In the genomic region with DNA sequence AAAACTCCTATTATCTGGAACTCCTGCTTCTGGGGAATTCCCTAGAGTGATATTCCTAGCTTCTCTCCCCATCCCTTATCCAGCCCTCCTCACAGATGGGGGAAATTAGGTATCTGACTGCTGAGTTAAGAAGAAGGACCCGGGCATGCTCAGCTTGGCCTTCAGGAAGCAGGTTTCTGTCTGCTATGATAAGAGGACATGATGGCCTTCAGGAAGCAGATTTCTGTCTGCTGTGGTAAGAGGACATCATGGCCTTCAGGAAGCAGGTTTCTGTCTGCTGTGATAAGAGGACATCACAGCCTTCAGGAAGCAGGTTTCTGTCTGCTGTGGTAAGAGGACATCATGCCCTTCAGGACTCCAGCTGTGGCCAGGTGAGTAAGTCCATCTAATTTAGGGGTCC, we compare ENCODE assay signal across 1 cellular context.
TF ChIP-seq lines count a peak whose summit lies in the region.

No MANE protein-coding gene starts in this region.

TF ChIP-seq in K562, 482 proteins besides CTCF, POLR2A, EP300 and RAD21 (continued from another document and continues in another):
- TF ChIP-seq, protein P1, sequence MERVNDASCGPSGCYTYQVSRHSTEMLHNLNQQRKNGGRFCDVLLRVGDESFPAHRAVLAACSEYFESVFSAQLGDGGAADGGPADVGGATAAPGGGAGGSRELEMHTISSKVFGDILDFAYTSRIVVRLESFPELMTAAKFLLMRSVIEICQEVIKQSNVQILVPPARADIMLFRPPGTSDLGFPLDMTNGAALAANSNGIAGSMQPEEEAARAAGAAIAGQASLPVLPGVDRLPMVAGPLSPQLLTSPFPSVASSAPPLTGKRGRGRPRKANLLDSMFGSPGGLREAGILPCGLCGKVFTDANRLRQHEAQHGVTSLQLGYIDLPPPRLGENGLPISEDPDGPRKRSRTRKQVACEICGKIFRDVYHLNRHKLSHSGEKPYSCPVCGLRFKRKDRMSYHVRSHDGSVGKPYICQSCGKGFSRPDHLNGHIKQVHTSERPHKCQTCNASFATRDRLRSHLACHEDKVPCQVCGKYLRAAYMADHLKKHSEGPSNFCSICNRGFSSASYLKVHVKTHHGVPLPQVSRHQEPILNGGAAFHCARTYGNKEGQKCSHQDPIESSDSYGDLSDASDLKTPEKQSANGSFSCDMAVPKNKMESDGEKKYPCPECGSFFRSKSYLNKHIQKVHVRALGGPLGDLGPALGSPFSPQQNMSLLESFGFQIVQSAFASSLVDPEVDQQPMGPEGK (CRISPR knock-in tag; IDR thresholded peaks at IDR 0.05; ENCODE audit: borderline replicate concordance), result no peak
- no peak for TF ChIP-seq ZNF197 (CRISPR knock-in tag; IDR thresholded peaks at IDR 0.05; ENCODE audit: low read depth)
- peak; percentile 52; the same call in 1 of the 2 replicates for TF ChIP-seq NCOA1 (IDR thresholded peaks at IDR 0.05; ENCODE audit: low read depth)
- TF ChIP-seq DDX20 (tag; IDR thresholded peaks at IDR 0.05; ENCODE audit: low read depth), result no peak
- TF ChIP-seq ZNF764 (CRISPR knock-in tag; IDR thresholded peaks at IDR 0.05; ENCODE audit: low read depth), result no peak
- TF ChIP-seq, protein P2, sequence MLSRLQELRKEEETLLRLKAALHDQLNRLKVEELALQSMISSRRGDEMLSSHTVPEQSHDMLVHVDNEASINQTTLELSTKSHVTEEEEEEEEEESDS (CRISPR knock-in tag; IDR thresholded peaks at IDR 0.05), result no peak
- no peak for TF ChIP-seq MCM3 (IDR thresholded peaks at IDR 0.05)
- TF ChIP-seq, protein P3, sequence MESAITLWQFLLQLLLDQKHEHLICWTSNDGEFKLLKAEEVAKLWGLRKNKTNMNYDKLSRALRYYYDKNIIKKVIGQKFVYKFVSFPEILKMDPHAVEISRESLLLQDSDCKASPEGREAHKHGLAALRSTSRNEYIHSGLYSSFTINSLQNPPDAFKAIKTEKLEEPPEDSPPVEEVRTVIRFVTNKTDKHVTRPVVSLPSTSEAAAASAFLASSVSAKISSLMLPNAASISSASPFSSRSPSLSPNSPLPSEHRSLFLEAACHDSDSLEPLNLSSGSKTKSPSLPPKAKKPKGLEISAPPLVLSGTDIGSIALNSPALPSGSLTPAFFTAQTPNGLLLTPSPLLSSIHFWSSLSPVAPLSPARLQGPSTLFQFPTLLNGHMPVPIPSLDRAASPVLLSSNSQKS (CRISPR knock-in tag; IDR thresholded peaks at IDR 0.05), result no peak
- TF ChIP-seq RUNX1 (IDR thresholded peaks at IDR 0.05; ENCODE audit: low read depth), result no peak
- TF ChIP-seq, protein P4, sequence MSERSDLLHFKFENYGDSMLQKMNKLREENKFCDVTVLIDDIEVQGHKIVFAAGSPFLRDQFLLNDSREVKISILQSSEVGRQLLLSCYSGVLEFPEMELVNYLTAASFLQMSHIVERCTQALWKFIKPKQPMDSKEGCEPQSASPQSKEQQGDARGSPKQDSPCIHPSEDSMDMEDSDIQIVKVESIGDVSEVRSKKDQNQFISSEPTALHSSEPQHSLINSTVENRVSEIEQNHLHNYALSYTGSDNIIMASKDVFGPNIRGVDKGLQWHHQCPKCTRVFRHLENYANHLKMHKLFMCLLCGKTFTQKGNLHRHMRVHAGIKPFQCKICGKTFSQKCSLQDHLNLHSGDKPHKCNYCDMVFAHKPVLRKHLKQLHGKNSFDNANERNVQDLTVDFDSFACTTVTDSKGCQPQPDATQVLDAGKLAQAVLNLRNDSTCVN (CRISPR knock-in tag; IDR thresholded peaks at IDR 0.05), result no peak
- TF ChIP-seq, protein P5, sequence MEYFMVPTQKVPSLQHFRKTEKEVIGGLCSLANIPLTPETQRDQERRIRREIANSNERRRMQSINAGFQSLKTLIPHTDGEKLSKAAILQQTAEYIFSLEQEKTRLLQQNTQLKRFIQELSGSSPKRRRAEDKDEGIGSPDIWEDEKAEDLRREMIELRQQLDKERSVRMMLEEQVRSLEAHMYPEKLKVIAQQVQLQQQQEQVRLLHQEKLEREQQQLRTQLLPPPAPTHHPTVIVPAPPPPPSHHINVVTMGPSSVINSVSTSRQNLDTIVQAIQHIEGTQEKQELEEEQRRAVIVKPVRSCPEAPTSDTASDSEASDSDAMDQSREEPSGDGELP (CRISPR knock-in tag; IDR thresholded peaks at IDR 0.05; ENCODE audit: borderline replicate concordance), result peak; percentile 48
- no peak for TF ChIP-seq EHMT2 (IDR thresholded peaks at IDR 0.05)
- TF ChIP-seq GTF2E2 (tag; IDR thresholded peaks at IDR 0.05), result no peak
- no peak for TF ChIP-seq STAT5B (CRISPR knock-in tag; IDR thresholded peaks at IDR 0.05)
- TF ChIP-seq, protein P6, sequence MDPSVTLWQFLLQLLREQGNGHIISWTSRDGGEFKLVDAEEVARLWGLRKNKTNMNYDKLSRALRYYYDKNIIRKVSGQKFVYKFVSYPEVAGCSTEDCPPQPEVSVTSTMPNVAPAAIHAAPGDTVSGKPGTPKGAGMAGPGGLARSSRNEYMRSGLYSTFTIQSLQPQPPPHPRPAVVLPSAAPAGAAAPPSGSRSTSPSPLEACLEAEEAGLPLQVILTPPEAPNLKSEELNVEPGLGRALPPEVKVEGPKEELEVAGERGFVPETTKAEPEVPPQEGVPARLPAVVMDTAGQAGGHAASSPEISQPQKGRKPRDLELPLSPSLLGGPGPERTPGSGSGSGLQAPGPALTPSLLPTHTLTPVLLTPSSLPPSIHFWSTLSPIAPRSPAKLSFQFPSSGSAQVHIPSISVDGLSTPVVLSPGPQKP (CRISPR knock-in tag; IDR thresholded peaks at IDR 0.05), result no peak
- TF ChIP-seq FOS (IDR thresholded peaks at IDR 0.05; ENCODE audit: extremely low read depth, insufficient read length), result no peak
- TF ChIP-seq ZC3H11A (IDR thresholded peaks at IDR 0.05; ENCODE audit: low read depth, low read length), result no peak
- no peak for TF ChIP-seq ZFPM2 (CRISPR knock-in tag; IDR thresholded peaks at IDR 0.05)
- TF ChIP-seq, protein P7, sequence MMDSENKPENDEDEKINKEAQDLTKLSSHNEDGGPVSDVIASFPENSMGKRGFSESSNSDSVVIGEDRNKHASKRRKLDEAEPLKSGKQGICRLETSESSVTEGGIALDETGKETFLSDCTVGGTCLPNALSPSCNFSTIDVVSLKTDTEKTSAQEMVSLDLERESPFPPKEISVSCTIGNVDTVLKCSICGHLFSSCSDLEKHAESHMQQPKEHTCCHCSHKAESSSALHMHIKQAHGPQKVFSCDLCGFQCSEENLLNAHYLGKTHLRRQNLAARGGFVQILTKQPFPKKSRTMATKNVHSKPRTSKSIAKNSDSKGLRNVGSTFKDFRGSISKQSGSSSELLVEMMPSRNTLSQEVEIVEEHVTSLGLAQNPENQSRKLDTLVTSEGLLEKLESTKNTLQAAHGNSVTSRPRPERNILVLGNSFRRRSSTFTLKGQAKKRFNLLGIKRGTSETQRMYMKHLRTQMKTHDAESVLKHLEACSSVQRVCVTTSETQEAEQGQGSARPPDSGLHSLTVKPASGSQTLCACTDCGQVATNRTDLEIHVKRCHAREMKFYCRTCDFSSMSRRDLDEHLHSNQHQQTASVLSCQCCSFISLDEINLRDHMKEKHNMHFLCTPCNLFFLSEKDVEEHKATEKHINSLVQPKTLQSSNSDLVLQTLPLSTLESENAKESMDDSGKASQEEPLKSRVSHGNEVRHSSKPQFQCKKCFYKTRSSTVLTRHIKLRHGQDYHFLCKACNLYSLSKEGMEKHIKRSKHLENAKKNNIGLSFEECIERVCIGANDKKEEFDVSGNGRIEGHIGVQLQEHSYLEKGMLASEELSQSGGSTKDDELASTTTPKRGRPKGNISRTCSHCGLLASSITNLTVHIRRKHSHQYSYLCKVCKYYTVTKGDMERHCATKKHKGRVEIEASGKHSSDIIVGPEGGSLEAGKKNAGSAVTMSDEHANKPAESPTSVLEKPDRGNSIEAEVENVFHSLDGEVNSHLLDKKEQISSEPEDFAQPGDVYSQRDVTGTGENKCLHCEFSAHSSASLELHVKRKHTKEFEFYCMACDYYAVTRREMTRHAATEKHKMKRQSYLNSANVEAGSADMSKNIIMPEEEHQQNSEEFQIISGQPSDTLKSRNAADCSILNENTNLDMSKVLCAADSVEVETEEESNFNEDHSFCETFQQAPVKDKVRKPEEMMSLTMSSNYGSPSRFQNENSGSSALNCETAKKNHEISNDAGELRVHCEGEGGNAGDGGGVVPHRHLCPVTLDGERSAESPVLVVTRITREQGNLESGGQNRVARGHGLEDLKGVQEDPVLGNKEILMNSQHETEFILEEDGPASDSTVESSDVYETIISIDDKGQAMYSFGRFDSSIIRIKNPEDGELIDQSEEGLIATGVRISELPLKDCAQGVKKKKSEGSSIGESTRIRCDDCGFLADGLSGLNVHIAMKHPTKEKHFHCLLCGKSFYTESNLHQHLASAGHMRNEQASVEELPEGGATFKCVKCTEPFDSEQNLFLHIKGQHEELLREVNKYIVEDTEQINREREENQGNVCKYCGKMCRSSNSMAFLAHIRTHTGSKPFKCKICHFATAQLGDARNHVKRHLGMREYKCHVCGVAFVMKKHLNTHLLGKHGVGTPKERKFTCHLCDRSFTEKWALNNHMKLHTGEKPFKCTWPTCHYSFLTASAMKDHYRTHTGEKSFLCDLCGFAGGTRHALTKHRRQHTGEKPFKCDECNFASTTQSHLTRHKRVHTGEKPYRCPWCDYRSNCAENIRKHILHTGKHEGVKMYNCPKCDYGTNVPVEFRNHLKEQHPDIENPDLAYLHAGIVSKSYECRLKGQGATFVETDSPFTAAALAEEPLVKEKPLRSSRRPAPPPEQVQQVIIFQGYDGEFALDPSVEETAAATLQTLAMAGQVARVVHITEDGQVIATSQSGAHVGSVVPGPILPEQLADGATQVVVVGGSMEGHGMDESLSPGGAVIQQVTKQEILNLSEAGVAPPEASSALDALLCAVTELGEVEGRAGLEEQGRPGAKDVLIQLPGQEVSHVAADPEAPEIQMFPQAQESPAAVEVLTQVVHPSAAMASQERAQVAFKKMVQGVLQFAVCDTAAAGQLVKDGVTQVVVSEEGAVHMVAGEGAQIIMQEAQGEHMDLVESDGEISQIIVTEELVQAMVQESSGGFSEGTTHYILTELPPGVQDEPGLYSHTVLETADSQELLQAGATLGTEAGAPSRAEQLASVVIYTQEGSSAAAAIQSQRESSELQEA (IDR thresholded peaks at IDR 0.05; ENCODE audit: low read depth), result no peak
- TF ChIP-seq, protein P8, sequence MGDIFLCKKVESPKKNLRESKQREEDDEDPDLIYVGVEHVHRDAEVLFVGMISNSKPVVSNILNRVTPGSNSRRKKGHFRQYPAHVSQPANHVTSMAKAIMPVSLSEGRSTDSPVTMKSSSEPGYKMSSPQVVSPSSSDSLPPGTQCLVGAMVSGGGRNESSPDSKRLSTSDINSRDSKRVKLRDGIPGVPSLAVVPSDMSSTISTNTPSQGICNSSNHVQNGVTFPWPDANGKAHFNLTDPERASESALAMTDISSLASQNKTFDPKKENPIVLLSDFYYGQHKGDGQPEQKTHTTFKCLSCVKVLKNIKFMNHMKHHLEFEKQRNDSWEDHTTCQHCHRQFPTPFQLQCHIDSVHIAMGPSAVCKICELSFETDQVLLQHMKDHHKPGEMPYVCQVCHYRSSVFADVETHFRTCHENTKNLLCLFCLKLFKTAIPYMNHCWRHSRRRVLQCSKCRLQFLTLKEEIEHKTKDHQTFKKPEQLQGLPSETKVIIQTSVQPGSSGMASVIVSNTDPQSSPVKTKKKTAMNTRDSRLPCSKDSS (IDR thresholded peaks at IDR 0.05; ENCODE audit: low read depth, partially characterized antibody), result no peak
- TF ChIP-seq, protein P9, sequence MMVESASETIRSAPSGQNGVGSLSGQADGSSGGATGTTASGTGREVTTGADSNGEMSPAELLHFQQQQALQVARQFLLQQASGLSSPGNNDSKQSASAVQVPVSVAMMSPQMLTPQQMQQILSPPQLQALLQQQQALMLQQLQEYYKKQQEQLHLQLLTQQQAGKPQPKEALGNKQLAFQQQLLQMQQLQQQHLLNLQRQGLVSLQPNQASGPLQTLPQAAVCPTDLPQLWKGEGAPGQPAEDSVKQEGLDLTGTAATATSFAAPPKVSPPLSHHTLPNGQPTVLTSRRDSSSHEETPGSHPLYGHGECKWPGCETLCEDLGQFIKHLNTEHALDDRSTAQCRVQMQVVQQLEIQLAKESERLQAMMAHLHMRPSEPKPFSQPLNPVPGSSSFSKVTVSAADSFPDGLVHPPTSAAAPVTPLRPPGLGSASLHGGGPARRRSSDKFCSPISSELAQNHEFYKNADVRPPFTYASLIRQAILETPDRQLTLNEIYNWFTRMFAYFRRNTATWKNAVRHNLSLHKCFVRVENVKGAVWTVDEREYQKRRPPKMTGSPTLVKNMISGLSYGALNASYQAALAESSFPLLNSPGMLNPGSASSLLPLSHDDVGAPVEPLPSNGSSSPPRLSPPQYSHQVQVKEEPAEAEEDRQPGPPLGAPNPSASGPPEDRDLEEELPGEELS (CRISPR knock-in tag; IDR thresholded peaks at IDR 0.05; ENCODE audit: borderline replicate concordance), result no peak
- TF ChIP-seq, protein P10, sequence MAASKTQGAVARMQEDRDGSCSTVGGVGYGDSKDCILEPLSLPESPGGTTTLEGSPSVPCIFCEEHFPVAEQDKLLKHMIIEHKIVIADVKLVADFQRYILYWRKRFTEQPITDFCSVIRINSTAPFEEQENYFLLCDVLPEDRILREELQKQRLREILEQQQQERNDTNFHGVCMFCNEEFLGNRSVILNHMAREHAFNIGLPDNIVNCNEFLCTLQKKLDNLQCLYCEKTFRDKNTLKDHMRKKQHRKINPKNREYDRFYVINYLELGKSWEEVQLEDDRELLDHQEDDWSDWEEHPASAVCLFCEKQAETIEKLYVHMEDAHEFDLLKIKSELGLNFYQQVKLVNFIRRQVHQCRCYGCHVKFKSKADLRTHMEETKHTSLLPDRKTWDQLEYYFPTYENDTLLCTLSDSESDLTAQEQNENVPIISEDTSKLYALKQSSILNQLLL (CRISPR knock-in tag; IDR thresholded peaks at IDR 0.05; ENCODE audit: borderline replicate concordance), result no peak
- TF ChIP-seq, protein P11, sequence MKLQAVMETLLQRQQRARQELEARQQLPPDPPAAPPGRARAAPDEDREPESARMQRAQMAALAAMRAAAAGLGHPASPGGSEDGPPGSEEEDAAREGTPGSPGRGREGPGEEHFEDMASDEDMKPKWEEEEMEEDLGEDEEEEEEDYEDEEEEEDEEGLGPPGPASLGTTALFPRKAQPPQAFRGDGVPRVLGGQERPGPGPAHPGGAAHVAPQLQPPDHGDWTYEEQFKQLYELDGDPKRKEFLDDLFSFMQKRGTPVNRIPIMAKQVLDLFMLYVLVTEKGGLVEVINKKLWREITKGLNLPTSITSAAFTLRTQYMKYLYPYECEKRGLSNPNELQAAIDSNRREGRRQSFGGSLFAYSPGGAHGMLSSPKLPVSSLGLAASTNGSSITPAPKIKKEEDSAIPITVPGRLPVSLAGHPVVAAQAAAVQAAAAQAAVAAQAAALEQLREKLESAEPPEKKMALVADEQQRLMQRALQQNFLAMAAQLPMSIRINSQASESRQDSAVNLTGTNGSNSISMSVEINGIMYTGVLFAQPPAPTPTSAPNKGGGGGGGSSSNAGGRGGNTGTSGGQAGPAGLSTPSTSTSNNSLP (IDR thresholded peaks at IDR 0.05; ENCODE audit: borderline replicate concordance, low read depth, low read length), result peak; percentile 40; the same call in 1 of the 2 replicates
